ENCODE assay signal across 17 cellular contexts in the genomic region with DNA sequence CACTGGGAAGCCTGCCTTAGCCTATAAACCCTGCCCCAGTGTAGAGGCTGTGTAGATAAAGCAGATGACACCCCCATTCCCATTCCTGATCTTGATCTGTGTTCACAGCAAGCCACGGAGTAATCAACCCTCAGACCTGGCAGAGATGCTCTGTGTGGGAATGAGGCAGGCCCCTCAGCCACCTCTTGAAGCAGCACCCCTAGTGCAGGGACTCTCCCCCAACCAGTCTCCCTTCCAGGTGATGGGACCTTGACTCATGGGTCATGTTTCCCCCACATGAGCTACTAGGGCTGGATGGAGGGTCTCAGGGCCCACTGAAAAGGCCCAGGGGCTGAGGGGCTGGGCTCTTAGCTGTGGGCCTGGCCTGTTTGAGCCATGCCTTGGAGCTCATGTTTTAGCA. TPM values are rescaled to one million over a fixed set of nuclear protein-coding genes. Genes with fewer than 3 reads are reported as not detected.
"Had no signal": no experiment of that assay in that cellular context is flagged by ENCODE, and none has a peak within 500 bp of the region (broad histone marks: within the 10 kb centered on the region; RNA-seq: fewer than 3 reads in every experiment).

No MANE protein-coding gene starts in this region.

- ATAC-seq: gastrocnemius medialis, heart left ventricle, left lobe of liver had no signal

- H3K27me3 ChIP-seq: breast epithelium, gastrocnemius medialis, heart left ventricle, stomach had no signal

- DNase-seq: activated gamma-delta T cell; cerebellar nuclear complex; effector CD4-positive, alpha-beta T cell; kidney; stimulated activated CD4-positive, alpha-beta T cell treated with anti-CD3 and anti-CD28 coated beads, Interleukin-12 subunit alpha, Interleukin-12 subunit beta, amount 100 ng/mL, for 4 hours; stimulated activated CD4-positive, alpha-beta T cell treated with anti-CD3 and anti-CD28 coated beads, Interleukin-1b, Interleukin-23, amount 100 ng/mL, for 48 hours; stimulated activated CD8-positive, alpha-beta memory T cell treated with anti-CD3 and anti-CD28 coated beads, Interleukin-4, amount 100 ng/mL, for 48 hours; stomach; T-helper 1 cell had no signal

- H3K36me3 ChIP-seq: breast epithelium, gastrocnemius medialis had no signal

- H3K27me3 Mint-ChIP-seq: type B pancreatic cell had no signal

- H3K27ac ChIP-seq: breast epithelium, heart left ventricle, stomach had no signal

- H3K36me3 Mint-ChIP-seq: type B pancreatic cell had no signal

- H3K4me1 ChIP-seq: breast epithelium had no signal

- H3K9me3 ChIP-seq: breast epithelium, gastrocnemius medialis, heart left ventricle, stomach had no signal

- H3K4me3 Mint-ChIP-seq: neural crest cell, type B pancreatic cell had no signal

- H3K9me3 Mint-ChIP-seq: neural crest cell, type B pancreatic cell had no signal

- H3K27ac Mint-ChIP-seq: progenitor cell of endocrine pancreas, type B pancreatic cell had no signal

- H3K4me3 ChIP-seq: breast epithelium, gastrocnemius medialis, heart left ventricle, stomach had no signal

RNA-seq across cellular contexts. Expression of a gene that starts 20.5 kb away (rescaled TPM):
- total RNA-seq: left lobe of liver, lung microvascular endothelial cell had no signal
